1 cellular context compared by ENCODE assay signal in the genomic region with DNA sequence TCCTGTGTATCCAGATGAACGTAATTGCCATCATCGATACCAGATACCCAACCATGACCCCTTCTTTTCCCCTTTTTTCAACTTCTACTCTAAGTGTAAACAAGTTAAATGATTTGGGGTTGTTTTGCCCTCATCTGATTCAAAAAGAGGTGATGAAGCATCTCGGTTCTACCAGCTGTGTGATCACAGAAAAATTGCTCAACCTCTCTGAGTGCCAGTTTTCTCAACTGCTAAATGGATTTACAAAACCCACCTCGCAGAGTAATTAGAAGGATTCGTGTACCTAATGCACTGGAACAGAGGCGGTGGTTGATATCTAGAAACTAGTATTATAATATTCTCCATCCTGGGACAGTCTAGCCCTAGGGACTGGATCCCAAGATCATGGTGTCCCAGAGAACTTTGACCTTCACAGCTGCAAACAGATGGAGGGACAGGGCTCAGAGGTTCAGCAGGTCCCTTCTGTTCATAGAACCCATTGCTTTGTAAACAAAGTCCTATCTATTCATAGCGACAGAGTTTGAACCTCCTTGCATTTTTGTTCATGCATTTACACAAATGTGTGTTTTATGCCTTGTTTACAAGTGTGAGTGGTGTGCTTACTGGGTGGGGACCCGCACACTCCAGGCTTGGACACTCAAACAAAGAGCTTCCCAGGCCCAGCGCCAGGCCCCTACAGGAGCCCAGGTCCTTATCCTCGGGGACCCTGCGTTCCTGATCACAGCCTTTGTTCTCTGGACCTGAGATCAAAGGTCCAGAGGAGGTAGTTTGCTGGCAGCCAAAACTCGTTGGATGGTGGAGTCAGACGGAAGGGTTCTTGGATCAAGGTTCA.
A peak's percentile ranks its signal among the peaks of the same experiment; 100 is the strongest.
TF ChIP-seq lines count a peak whose summit lies in the region.

No MANE protein-coding gene starts in this region.

TF ChIP-seq in HepG2, 621 proteins besides CTCF, POLR2A, EP300 and RAD21 (continued from another document):
- peak; percentile 61 for TF ChIP-seq TBX2 (CRISPR knock-in tag; IDR thresholded peaks at IDR 0.05; ENCODE audit: borderline replicate concordance)
- TF ChIP-seq ZNF747 (CRISPR knock-in tag; IDR thresholded peaks at IDR 0.05; ENCODE audit: borderline replicate concordance) = no peak
